Comparison of ENCODE assay signal across 28 cellular contexts in the genomic region with DNA sequence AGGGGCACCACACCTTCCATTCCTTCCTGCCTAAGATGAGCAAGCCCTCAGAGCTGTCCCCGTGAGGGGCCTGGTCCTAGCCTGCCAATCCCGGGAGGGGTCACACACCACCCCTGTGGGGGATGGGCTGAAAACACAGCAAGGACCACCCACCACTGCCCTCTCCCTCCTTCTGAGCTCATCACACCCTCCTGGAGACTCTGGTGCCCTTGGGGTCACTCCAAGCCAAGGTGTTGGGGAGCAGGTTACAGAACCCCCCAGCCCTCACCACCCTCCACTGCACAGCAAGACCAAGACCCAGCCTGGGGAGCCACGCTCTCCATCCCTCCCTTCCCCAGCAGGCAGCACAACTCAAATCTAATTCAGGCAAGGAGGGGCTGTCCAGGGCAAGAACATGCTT.
"Had no signal": no experiment of that assay in that cellular context is flagged by ENCODE, and none has a peak within 500 bp of the region (broad histone marks: within the 10 kb centered on the region; RNA-seq: fewer than 3 reads in every experiment).

No MANE protein-coding gene starts in this region.

- H3K9me3 Mint-ChIP-seq: natural killer cell treated with Interleukin-12 subunit alpha and Interleukin-12 subunit beta and Interleukin-15 and Interleukin-18, amount 100 ng/mL, for 72 hours had no signal

- H3K36me3 ChIP-seq: prostate gland, tibial nerve, WERI-Rb-1 had no signal

- H3K27ac ChIP-seq: prostate gland, skin epidermis, tibial nerve, WERI-Rb-1 had no signal

- H3K36me3 Mint-ChIP-seq: activated naive CD8-positive, alpha-beta T cell treated with anti-CD3 and anti-CD28 coated beads, Interleukin-2, amount 10 ng/mL, durations not matched to agents 7 days and 5 days; stimulated activated naive B cell treated with anti-CD40 and anti-IgM and Interleukin-4, amounts not matched to agents 10 μg/mL and 1 μg/mL and 100 μg/mL, for 72 hours had no signal

- H3K9me3 ChIP-seq: prostate gland had no signal

- ATAC-seq: activated CD4-positive, CD25-positive, alpha-beta regulatory T cell treated with anti-CD3 and anti-CD28 coated beads, Interleukin-2, amount 50 U/mL, for 24 hours; left ventricle myocardium superior; mucosa of descending colon; sciatic nerve; stimulated activated naive B cell treated with anti-CD40 and anti-IgM and Interleukin-4, amounts not matched to agents 10 μg/mL and 1 μg/mL and 100 μg/mL, for 72 hours had no signal

- H3K4me1 ChIP-seq: prostate gland, tibial nerve had no signal

- DNase-seq: activated CD4-positive, alpha-beta T cell treated with anti-CD3 and anti-CD28 coated beads for 48 hours; activated CD4-positive, alpha-beta T cell treated with anti-CD3 and anti-CD28 coated beads, Interleukin-2, amount 50 U/mL, for 48 hours; activated CD8-positive, alpha-beta memory T cell treated with anti-CD3 and anti-CD28 coated beads for 24 hours; activated effector memory CD4-positive, alpha-beta T cell treated with Interleukin-2 at 50 U/mL for 16 hours; activated naive CD4-positive, alpha-beta T cell treated with Interleukin-2 at 50 U/mL for 16 hours; activated naive CD8-positive, alpha-beta T cell treated with anti-CD3 and anti-CD28 coated beads, Interleukin-2, amount 10 ng/mL, durations not matched to agents 7 days and 5 days; central memory CD4-positive, alpha-beta T cell; effector CD4-positive, alpha-beta T cell; left ventricle myocardium superior; mucosa of descending colon; retina; stimulated activated CD4-positive, alpha-beta T cell treated with anti-CD3 and anti-CD28 coated beads, Interleukin-12 subunit alpha, Interleukin-12 subunit beta, amount 100 ng/mL, for 4 hours; stimulated activated CD4-positive, alpha-beta T cell treated with anti-CD3 and anti-CD28 coated beads, Interleukin-4, amount 100 ng/mL, for 1 hour; stimulated activated naive B cell treated with anti-CD40 and anti-IgM and Interleukin-4, amounts not matched to agents 10 μg/mL and 1 μg/mL and 100 μg/mL, for 72 hours; T-helper 9 cell; WERI-Rb-1 had no signal

- H3K4me3 Mint-ChIP-seq: activated naive CD8-positive, alpha-beta T cell treated with anti-CD3 and anti-CD28 coated beads, Interleukin-2, amount 10 ng/mL, durations not matched to agents 7 days and 5 days; dendritic cell treated with granulocyte-macrophage colony-stimulating factor and Interleukin-4, amounts not matched to agents 40 ng/mL and 50 ng/mL, for 4 days; natural killer cell treated with Interleukin-12 subunit alpha and Interleukin-12 subunit beta and Interleukin-15 and Interleukin-18, amount 100 ng/mL, for 72 hours; stimulated activated naive B cell treated with anti-CD40 and anti-IgM and Interleukin-4, amounts not matched to agents 10 μg/mL and 1 μg/mL and 100 μg/mL, for 72 hours; T-helper 1 cell treated with Interleukin-12 subunit alpha and Interleukin-12 subunit beta and Interleukin-4 antibody, amounts not matched to agents 30 μg/mL and 1 μg/mL, for 36 hours had no signal

- H3K27ac Mint-ChIP-seq: activated naive CD8-positive, alpha-beta T cell treated with anti-CD3 and anti-CD28 coated beads, Interleukin-2, amount 10 ng/mL, durations not matched to agents 7 days and 5 days; dendritic cell treated with granulocyte-macrophage colony-stimulating factor and Interleukin-4, amounts not matched to agents 40 ng/mL and 50 ng/mL, for 4 days; natural killer cell treated with Interleukin-12 subunit alpha and Interleukin-12 subunit beta and Interleukin-15 and Interleukin-18, amount 100 ng/mL, for 72 hours; T-helper 1 cell treated with Interleukin-12 subunit alpha and Interleukin-12 subunit beta and Interleukin-4 antibody, amounts not matched to agents 30 μg/mL and 1 μg/mL, for 36 hours had no signal

- H3K4me1 Mint-ChIP-seq: activated naive CD8-positive, alpha-beta T cell treated with anti-CD3 and anti-CD28 coated beads, Interleukin-2, amount 10 ng/mL, durations not matched to agents 7 days and 5 days; stimulated activated naive B cell treated with anti-CD40 and anti-IgM and Interleukin-4, amounts not matched to agents 10 μg/mL and 1 μg/mL and 100 μg/mL, for 72 hours had no signal

- FAIRE-seq: endometrium, frontal cortex, islet of Langerhans, TTC549 had no signal

- H3K4me3 ChIP-seq: mucosa of descending colon, prostate gland, skin epidermis, tibial nerve had no signal
